10 cellular contexts compared by ENCODE assay signal in genomic region chr6:9126845-9127560, GRCh38.
A peak's percentile ranks its signal among the peaks of the same experiment; 100 is the strongest.
DNase-seq lines count a peak whose midpoint lies in the region; ATAC-seq and TF ChIP-seq lines count a peak whose summit lies in the region.
"Had no signal": no experiment of that assay in that cellular context is flagged by ENCODE, and none has a peak within 500 bp of the region (broad histone marks: within the 10 kb centered on the region; RNA-seq: fewer than 3 reads in every experiment).

No MANE protein-coding gene starts in this region.

- POLR2A ChIA-PET in Panc1 (lab: Charles Lee) = no interaction called here

- no peaks in the 10 kb centered on the region for H3K9me3 ChIP-seq in Panc1 (ENCODE audit: control insufficient read depth, insufficient read depth, low read depth, low read length)
- H3K9me3 ChIP-seq: esophagus muscularis mucosa had no signal

- no peak overlapping the region for H3K27ac ChIP-seq in Panc1 (ENCODE audit: low read length)
- H3K27ac ChIP-seq: esophagus muscularis mucosa had no signal

- H3K4me3 ChIP-seq in Panc1 (ENCODE audit: low read depth in 2 of 2, low read length in 2 of 2) = no peak overlapping the region
- H3K4me3 ChIP-seq in skeletal muscle cell (ENCODE audit: low read depth, low read length) = no peak overlapping the region
- H3K4me3 ChIP-seq: esophagus muscularis mucosa had no signal

- in situ Hi-C loops in Panc1 (cut with HindIII; ENCODE audit: low pct_unique_long_range_greater_than_20kb, low sequenced_read_pairs) = no loop called here

- CTCF ChIA-PET in Panc1 (lab: Charles Lee) = no interaction called here

- H3K36me3 ChIP-seq in Panc1 (ENCODE audit: control insufficient read depth, insufficient read depth, low read length) = no peaks in the 10 kb centered on the region
- H3K36me3 ChIP-seq: esophagus muscularis mucosa had no signal

- peak; percentile 16 for DNase-seq in NCI-H345 (lab: John Stamatoyannopoulos, UW)
- DNase-seq in NCI-H345 treated with DMSO at 0.1 percent for 48 hours (lab: John Stamatoyannopoulos, UW; ENCODE audit: unreplicated experiment) = no peak
- peak; percentile 59 for DNase-seq in Panc1 (ENCODE audit: low read depth, low spot score)
- DNase-seq in dermis blood vessel endothelial cell = peak; percentile 5
- peak; percentile 51 for DNase-seq in skeletal muscle cell (ENCODE audit: low read depth)
- no peak for DNase-seq in GF-D8 (lab: John Stamatoyannopoulos, UW)
- DNase-seq: NCI-H774 had no signal

- TF ChIP-seq CTCF in Panc1 (IDR thresholded peaks at IDR 0.05) = no peak

- BruUV-seq in Panc1 (replicated peaks; lab: Mats Ljungman, UMichigan) = no TSS peak

- H3K4me1 ChIP-seq in Panc1 (ENCODE audit: control insufficient read depth, insufficient read depth, low read length) = no peaks in the 10 kb centered on the region
- H3K4me1 ChIP-seq: esophagus muscularis mucosa had no signal

- H3K27me3 ChIP-seq in Panc1 (ENCODE audit: control insufficient read depth, insufficient read depth, low read length) = no peaks in the 10 kb centered on the region
- H3K27me3 ChIP-seq: esophagus muscularis mucosa had no signal

- intact Hi-C loops in Panc1 (cut with micrococcal nuclease; ENCODE audit: unreplicated experiment) = no loop called here

- ATAC-seq in Panc1 (peak; percentile 78; the same call in 1 of the 2 replicates), HG02852 (IDR thresholded peaks at IDR 0.05; ENCODE audit: unreplicated experiment) (no peak), GM19395 (IDR thresholded peaks at IDR 0.05; ENCODE audit: unreplicated experiment) (no peak)

Comparison
In these comparisons a context has a peak if more than half of its experiments do, and no peak if none do; other contexts are left out.
1. DNase-seq: peak in NCI-H345 (single experiment), Panc1 (single experiment), dermis blood vessel endothelial cell (single experiment) and skeletal muscle cell (single experiment); none in NCI-H345 treated with DMSO at 0.1 percent for 48 hours (single experiment) and GF-D8 (single experiment).